In the genomic region with DNA sequence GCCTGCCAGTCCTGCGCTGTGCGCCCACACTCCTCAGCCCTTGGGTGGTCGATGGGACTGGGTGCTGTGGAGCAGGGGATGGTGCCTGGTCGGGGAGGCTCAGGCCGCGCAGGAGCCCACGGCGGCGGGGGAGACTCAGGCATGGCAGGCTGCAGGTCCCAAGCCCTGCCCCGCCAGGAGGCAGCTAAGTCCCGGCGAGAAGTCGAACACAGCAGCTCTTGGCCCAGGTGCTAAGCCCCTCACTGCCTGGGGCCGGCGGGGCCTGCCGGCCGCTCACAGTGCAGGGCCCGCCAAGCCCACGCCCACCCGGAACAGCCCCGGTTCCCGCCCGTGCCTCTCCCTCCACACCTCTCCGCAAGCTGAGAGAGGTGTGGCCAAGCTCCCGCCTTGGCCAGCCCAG, we compare ENCODE assay signal across 2 cellular contexts.
DNase-seq lines count a peak whose midpoint lies in the region; TF ChIP-seq lines count a peak whose summit lies in the region.
"Not testable (repeated sequence)": the region's sequence is repeated elsewhere in the genome, so short reads cannot be mapped to it uniquely, and the experiment has no call there.

No MANE protein-coding gene starts in this region.

- not testable (repeated sequence) for H4K91ac ChIP-seq in neuronal stem cell (ENCODE audit: low read depth, low read length, poor library complexity)

- H4K20me1 ChIP-seq in hepatocyte (ENCODE audit: insufficient read depth, poor library complexity, severe bottlenecking): not testable (repeated sequence)

- not testable (repeated sequence) for H2BK15ac ChIP-seq in neuronal stem cell (ENCODE audit: low read length)

- not testable (repeated sequence) for H3K79me2 ChIP-seq in hepatocyte

- DNase-seq in hepatocyte (ENCODE audit: low spot score); neuronal stem cell (ENCODE audit: low spot score): not testable (repeated sequence)

- not testable (repeated sequence) for TF ChIP-seq CTCF in hepatocyte (IDR thresholded peaks at IDR 0.05; ENCODE audit: poor library complexity)

- H3K23ac ChIP-seq in neuronal stem cell (ENCODE audit: low read depth, low read length, poor library complexity): not testable (repeated sequence)

- H3K36me3 ChIP-seq in hepatocyte (replicated peaks; ENCODE audit: insufficient read depth, low read depth); neuronal stem cell (replicated peaks in 1 of 2; ENCODE audit: control insufficient read depth in 2 of 2, insufficient read depth in 2 of 2, low read length in 2 of 2): not testable (repeated sequence)

- H3K27me3 ChIP-seq in hepatocyte; neuronal stem cell (ENCODE audit: control insufficient read depth in 3 of 3, insufficient read depth in 3 of 3, low read depth in 1 of 3, low read length in 3 of 3): not testable (repeated sequence)

- not testable (repeated sequence) for H3K9ac ChIP-seq in neuronal stem cell (ENCODE audit: low read depth, low read length, poor library complexity)

- H3K79me1 ChIP-seq in neuronal stem cell (ENCODE audit: low read depth, low read length): not testable (repeated sequence)

- H4K8ac ChIP-seq in neuronal stem cell (ENCODE audit: low read depth, low read length): not testable (repeated sequence)

- H2BK12ac ChIP-seq in neuronal stem cell (ENCODE audit: low read length): not testable (repeated sequence)

- not testable (repeated sequence) for H3K4me1 ChIP-seq in hepatocyte (ENCODE audit: insufficient read depth); neuronal stem cell (ENCODE audit: control insufficient read depth in 2 of 2, insufficient read depth in 1 of 2, low read depth in 1 of 2, low read length in 2 of 2)

- 97% methylated on average over 15 of the region's 25 CpGs for WGBS in hepatocyte (ENCODE audit: low lambda C conversion rate, missing lambda C conversion rate)
- no CpG with 5 or more reads among the region's 25 CpGs for WGBS in neuronal stem cell (ENCODE audit: extremely low coverage in 2 of 2, insufficient read length in 2 of 2, insufficient replicate concordance in 1 of 2), 2 donors

- H3K4me2 ChIP-seq in hepatocyte; neuronal stem cell (ENCODE audit: insufficient read depth, low read length, poor library complexity, severe bottlenecking): not testable (repeated sequence)

- H3K27ac ChIP-seq in hepatocyte: peak overlapping the region; percentile 16
- H3K27ac ChIP-seq in neuronal stem cell (replicated peaks; ENCODE audit: low read length): not testable (repeated sequence)

- not testable (repeated sequence) for H3K18ac ChIP-seq in neuronal stem cell (ENCODE audit: low read length)

- not testable (repeated sequence) for H3K9me3 ChIP-seq in hepatocyte (ENCODE audit: low read depth); neuronal stem cell (replicated peaks in 1 of 2; ENCODE audit: control insufficient read depth in 2 of 2, insufficient read depth in 1 of 2, low read depth in 1 of 2, low read length in 2 of 2)

- H2AFZ ChIP-seq in hepatocyte; neuronal stem cell (ENCODE audit: low read length): not testable (repeated sequence)

- H2AK5ac ChIP-seq in neuronal stem cell (ENCODE audit: low read depth, low read length): not testable (repeated sequence)

- not testable (repeated sequence) for H3K4me3 ChIP-seq in hepatocyte; neuronal stem cell (ENCODE audit: low read length in 2 of 2)

- peak overlapping the region; percentile 47 for H3K14ac ChIP-seq in neuronal stem cell (ENCODE audit: low read length)

- not testable (repeated sequence) for H3K4ac ChIP-seq in neuronal stem cell (ENCODE audit: low read length)

- H2BK120ac ChIP-seq in neuronal stem cell (ENCODE audit: low read depth, low read length): not testable (repeated sequence)

- H3K9me2 ChIP-seq in hepatocyte (replicated peaks; ENCODE audit: insufficient read depth): not testable (repeated sequence)

- H2BK5ac ChIP-seq in neuronal stem cell (ENCODE audit: low read length): not testable (repeated sequence)
